Comparison of ENCODE assay signal across 12 cellular contexts in the genomic region with DNA sequence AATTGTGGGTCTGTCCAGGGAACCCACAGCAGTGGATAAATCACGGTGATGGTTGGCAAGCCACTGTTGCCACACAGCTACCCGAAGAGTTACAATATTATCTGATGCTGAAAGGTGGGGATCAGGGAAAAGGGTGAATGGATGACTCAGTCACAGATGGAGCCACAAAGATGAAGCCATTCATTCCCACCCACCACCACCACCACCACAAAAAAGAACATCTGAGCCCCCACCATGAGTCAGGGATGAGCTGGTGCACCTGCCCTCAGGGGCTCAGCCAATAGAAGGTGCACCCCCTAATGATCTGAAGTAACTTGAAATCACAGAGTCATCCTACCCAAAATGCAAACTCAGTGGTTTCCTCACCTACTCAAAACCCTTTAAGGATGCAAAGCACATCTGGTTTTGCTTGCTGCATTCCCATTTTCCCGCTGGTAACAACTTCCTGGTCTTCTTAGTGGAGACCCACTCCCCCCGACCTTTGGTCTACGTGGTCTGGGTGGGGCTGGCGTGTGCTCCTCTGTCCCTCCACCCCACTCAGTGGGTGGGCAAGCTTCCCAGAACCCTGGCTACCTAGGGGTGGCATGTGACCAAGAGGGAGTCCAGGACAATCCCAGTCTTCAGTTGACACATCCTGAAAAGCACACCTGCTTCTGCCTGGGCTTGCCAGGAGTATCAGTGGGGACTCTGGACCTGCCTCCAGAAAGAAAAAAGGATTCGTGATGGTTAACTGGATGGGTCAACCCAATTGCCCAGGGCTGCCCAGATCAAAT.
A peak's percentile ranks its signal among the peaks of the same experiment; 100 is the strongest.
DNase-seq lines count a peak whose midpoint lies in the region; ATAC-seq and TF ChIP-seq lines count a peak whose summit lies in the region.
"Had no signal": no experiment of that assay in that cellular context is flagged by ENCODE, and none has a peak within 500 bp of the region (broad histone marks: within the 10 kb centered on the region; RNA-seq: fewer than 3 reads in every experiment).

No MANE protein-coding gene starts in this region.

- H3K27ac ChIP-seq in suprapubic skin: no peak overlapping the region

- DNase-seq in Ammon's horn (ENCODE audit: low spot score) (peak; percentile 15), HS-27A (ENCODE audit: low read depth) (peak; percentile 51), activated gamma-delta T cell treated with Interleukin-2 at 50 U/mL for 16 hours (no peak), NCI-H1105 (lab: John Stamatoyannopoulos, UW) (no peak), suprapubic skin (ENCODE audit: low spot score in 2 of 2) (no peak), HuH-7 (ENCODE audit: low spot score) (no peak)
- peak; percentile 44 to 61 for DNase-seq in activated naive CD4-positive, alpha-beta T cell treated with anti-CD3 and anti-CD28 coated beads, Interleukin-2, amount 50 U/mL, for 72 hours (ENCODE audit: low spot score in 2 of 2)
- DNase-seq in stimulated activated CD4-positive, alpha-beta T cell treated with anti-CD3 and anti-CD28 coated beads, Interleukin-15, amount 100 ng/mL, for 48 hours (ENCODE audit: low read depth in 2 of 2): peak; percentile 29 to 33
- DNase-seq: CD4-positive, alpha-beta memory T cell; NCI-H1417; T-cell had no signal

- peak; percentile 92 to 99 for ATAC-seq in activated naive CD4-positive, alpha-beta T cell treated with anti-CD3 and anti-CD28 coated beads, Interleukin-2, amount 50 U/mL, for 72 hours
- ATAC-seq: stimulated activated memory B cell treated with anti-CD40 and anti-IgM and Interleukin-4, amounts not matched to agents 10 μg/mL and 1 μg/mL and 100 μg/mL, for 72 hours; T-cell had no signal

- H3K27me3 ChIP-seq in suprapubic skin: no peaks in the 10 kb centered on the region

- H3K9me3 ChIP-seq in suprapubic skin: no peaks in the 10 kb centered on the region

- peaks cover 0 to 8% of the 10 kb centered on the region in 2 donors for H3K36me3 Mint-ChIP-seq in activated naive CD4-positive, alpha-beta T cell treated with anti-CD3 and anti-CD28 coated beads, Interleukin-2, amount 50 U/mL, for 72 hours
- H3K36me3 Mint-ChIP-seq: CD4-positive, alpha-beta memory T cell; stimulated activated memory B cell treated with anti-CD40 and anti-IgM and Interleukin-4, amounts not matched to agents 10 μg/mL and 1 μg/mL and 100 μg/mL, for 72 hours; T-cell had no signal

- no peak overlapping the region for H3K27ac Mint-ChIP-seq in activated naive CD4-positive, alpha-beta T cell treated with anti-CD3 and anti-CD28 coated beads, Interleukin-2, amount 50 U/mL, for 72 hours
- H3K27ac Mint-ChIP-seq: CD4-positive, alpha-beta memory T cell; stimulated activated memory B cell treated with anti-CD40 and anti-IgM and Interleukin-4, amounts not matched to agents 10 μg/mL and 1 μg/mL and 100 μg/mL, for 72 hours; T-cell had no signal

- TF ChIP-seq CTCF in suprapubic skin (IDR thresholded peaks at IDR 0.05): no peak

- no peak for TF ChIP-seq EP300 in suprapubic skin (IDR thresholded peaks at IDR 0.05)

- peaks cover 6% of the 10 kb centered on the region for H3K4me1 ChIP-seq in suprapubic skin

- no peak overlapping the region for H3K4me3 ChIP-seq in suprapubic skin

- TF ChIP-seq POLR2A in suprapubic skin (IDR thresholded peaks at IDR 0.05): no peak

- H3K9me3 Mint-ChIP-seq in activated naive CD4-positive, alpha-beta T cell treated with anti-CD3 and anti-CD28 coated beads, Interleukin-2, amount 50 U/mL, for 72 hours: peaks cover 0 to 12% of the 10 kb centered on the region in 2 donors
- H3K9me3 Mint-ChIP-seq: stimulated activated memory B cell treated with anti-CD40 and anti-IgM and Interleukin-4, amounts not matched to agents 10 μg/mL and 1 μg/mL and 100 μg/mL, for 72 hours had no signal

- H3K36me3 ChIP-seq in suprapubic skin: no peaks in the 10 kb centered on the region

- WGBS in suprapubic skin: 54% methylated on average over 7 of the region's 7 CpGs

Comparison
In these comparisons a context has a peak if more than half of its experiments do, and no peak if none do; other contexts are left out.
1. DNase-seq: peak in Ammon's horn (single experiment), HS-27A (single experiment), activated naive CD4-positive, alpha-beta T cell treated with anti-CD3 and anti-CD28 coated beads, Interleukin-2, amount 50 U/mL, for 72 hours (2 of 2) and stimulated activated CD4-positive, alpha-beta T cell treated with anti-CD3 and anti-CD28 coated beads, Interleukin-15, amount 100 ng/mL, for 48 hours (2 of 2); none in activated gamma-delta T cell treated with Interleukin-2 at 50 U/mL for 16 hours (single experiment), NCI-H1105 (single experiment), suprapubic skin (0 of 2) and HuH-7 (single experiment).